Comparison of ENCODE assay signal across 20 cellular contexts in the genomic region with DNA sequence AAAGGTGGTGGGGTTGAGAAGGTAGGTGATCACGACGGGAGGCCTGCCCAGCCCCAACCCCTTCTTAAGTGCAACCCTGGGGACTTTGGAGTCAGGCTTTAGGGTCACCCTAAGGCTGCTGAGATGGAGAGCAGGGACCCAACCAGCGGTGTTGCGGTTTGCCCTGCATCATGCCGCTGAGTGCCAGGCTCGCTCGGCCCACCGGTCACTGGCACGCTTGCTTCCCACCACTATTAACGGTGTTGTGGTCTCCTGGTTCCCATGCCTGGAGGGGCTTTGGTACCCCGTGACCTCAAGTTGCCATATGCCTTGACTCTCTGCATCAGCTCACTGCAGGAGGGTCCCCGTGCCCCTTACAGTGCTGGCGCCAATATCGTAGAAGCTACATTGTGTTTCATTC. TPM values are rescaled to one million over a fixed set of nuclear protein-coding genes. Genes with fewer than 3 reads are reported as not detected.
DNase-seq lines count a peak whose midpoint lies in the region; ATAC-seq, FAIRE-seq and TF ChIP-seq lines count a peak whose summit lies in the region.
"Had no signal": no experiment of that assay in that cellular context is flagged by ENCODE, and none has a peak within 500 bp of the region (broad histone marks: within the 10 kb centered on the region; RNA-seq: fewer than 3 reads in every experiment).

No MANE protein-coding gene starts in this region.

- H3K4me3 ChIP-seq in astrocyte (ENCODE audit: insufficient read depth, low read depth, low read length) = no peak overlapping the region
- no peak overlapping the region for H3K4me3 ChIP-seq in neuronal stem cell (ENCODE audit: low read length in 2 of 2)
- H3K4me3 ChIP-seq: GM23248 had no signal

- H3K14ac ChIP-seq in neuronal stem cell (ENCODE audit: low read length) = no peak overlapping the region

- no peak overlapping the region for H3K4me3 Mint-ChIP-seq in astrocyte (ENCODE audit: unreplicated experiment)
- no peak overlapping the region for H3K4me3 Mint-ChIP-seq in activated naive CD8-positive, alpha-beta T cell treated with anti-CD3 and anti-CD28 coated beads for 36 hours
- H3K4me3 Mint-ChIP-seq: B cell; CD8-positive, alpha-beta T cell; IgD-negative memory B cell had no signal

- H3K4me2 ChIP-seq in astrocyte (ENCODE audit: low read length) = no peak overlapping the region
- H3K4me2 ChIP-seq in neuronal stem cell (ENCODE audit: insufficient read depth, low read length, poor library complexity, severe bottlenecking) = no peak overlapping the region
- H3K4me2 ChIP-seq: BLaER1 treated with 17β-estradiol and CSF1 and Interleukin-3, amounts not matched to agents 10 nM and 100 nM had no signal

- H3K9me3 Mint-ChIP-seq in astrocyte (ENCODE audit: unreplicated experiment) = peaks cover 30% of the 10 kb centered on the region
- peaks cover 16% of the 10 kb centered on the region for H3K9me3 Mint-ChIP-seq in activated naive CD8-positive, alpha-beta T cell treated with anti-CD3 and anti-CD28 coated beads for 36 hours

- H2BK5ac ChIP-seq in neuronal stem cell (ENCODE audit: low read length) = no peak overlapping the region

- H3K36me3 ChIP-seq in astrocyte (ENCODE audit: insufficient read depth, low read length) (no peaks in the 10 kb centered on the region), neuronal stem cell (replicated peaks in 1 of 2; ENCODE audit: control insufficient read depth in 2 of 2, insufficient read depth in 2 of 2, low read length in 2 of 2) (no peaks in the 10 kb centered on the region)

- no peak overlapping the region for H3K4ac ChIP-seq in neuronal stem cell (ENCODE audit: low read length)

- TF ChIP-seq CTCF in astrocyte (IDR thresholded peaks at IDR 0.05; ENCODE audit: insufficient read depth, low read depth, low read length) = no peak

- H3K27me3 ChIP-seq in astrocyte (ENCODE audit: insufficient read depth, low read length) = peaks cover 14% of the 10 kb centered on the region
- peaks cover 0 to 3% (median 0%) of the 10 kb centered on the region in 3 experiments for H3K27me3 ChIP-seq in neuronal stem cell (ENCODE audit: control insufficient read depth in 3 of 3, insufficient read depth in 3 of 3, low read depth in 1 of 3, low read length in 3 of 3)
- H3K27me3 ChIP-seq: BLaER1 treated with 17β-estradiol and CSF1 and Interleukin-3, amounts not matched to agents 10 nM and 100 nM had no signal

- H3K9ac ChIP-seq in astrocyte (ENCODE audit: low read length) = no peak overlapping the region
- H3K9ac ChIP-seq in neuronal stem cell (ENCODE audit: low read depth, low read length, poor library complexity) = no peak overlapping the region
- H3K9ac ChIP-seq: BLaER1 treated with 17β-estradiol and CSF1 and Interleukin-3, amounts not matched to agents 10 nM and 100 nM; GM23248 had no signal

- no peaks in the 10 kb centered on the region for H3K36me3 Mint-ChIP-seq in astrocyte (ENCODE audit: low read depth, unreplicated experiment)
- no peaks in the 10 kb centered on the region for H3K36me3 Mint-ChIP-seq in activated naive CD8-positive, alpha-beta T cell treated with anti-CD3 and anti-CD28 coated beads for 36 hours
- H3K36me3 Mint-ChIP-seq: CD8-positive, alpha-beta T cell; IgD-negative memory B cell had no signal

- DNase-seq in Right ventricle myocardium superior (peak; percentile 17), left cardiac atrium (no peak), astrocyte (ENCODE audit: low read depth) (no peak), neuronal stem cell (ENCODE audit: low spot score) (no peak)
- no peak for DNase-seq in activated naive CD8-positive, alpha-beta T cell treated with anti-CD3 and anti-CD28 coated beads for 36 hours
- DNase-seq: 8988T; Calu3; CD8-positive, alpha-beta T cell; DMS79 treated with DMSO at 0.1 percent for 48 hours; GF-D8; GM23248; HCEC 1CT had no signal

- no peaks in the 10 kb centered on the region for H3K4me1 ChIP-seq in astrocyte (ENCODE audit: insufficient read depth, low read length)
- peaks cover 0 to 1% of the 10 kb centered on the region in 2 donors for H3K4me1 ChIP-seq in neuronal stem cell (ENCODE audit: control insufficient read depth in 2 of 2, insufficient read depth in 1 of 2, low read depth in 1 of 2, low read length in 2 of 2)

- WGBS in neuronal stem cell (ENCODE audit: extremely low coverage in 2 of 2, insufficient read length in 2 of 2, insufficient replicate concordance in 1 of 2), 2 donors = no CpG with 5 or more reads among the region's 14 CpGs

- H2BK12ac ChIP-seq in neuronal stem cell (ENCODE audit: low read length) = peak overlapping the region; percentile 47

- no peak overlapping the region for H3K23ac ChIP-seq in neuronal stem cell (ENCODE audit: low read depth, low read length, poor library complexity)

- H3K79me1 ChIP-seq in neuronal stem cell (ENCODE audit: low read depth, low read length) = no peaks in the 10 kb centered on the region

- ATAC-seq in Right ventricle myocardium superior (ENCODE audit: poor library complexity) (no peak), left cardiac atrium (no peak), GM18511 (IDR thresholded peaks at IDR 0.05; ENCODE audit: unreplicated experiment) (no peak), GM19328 (IDR thresholded peaks at IDR 0.05; ENCODE audit: unreplicated experiment) (no peak)
- ATAC-seq: CD8-positive, alpha-beta T cell had no signal

- H3K27me3 Mint-ChIP-seq in astrocyte (ENCODE audit: low read depth, unreplicated experiment) = peaks cover 25% of the 10 kb centered on the region
- peaks cover 20% of the 10 kb centered on the region for H3K27me3 Mint-ChIP-seq in activated naive CD8-positive, alpha-beta T cell treated with anti-CD3 and anti-CD28 coated beads for 36 hours
- H3K27me3 Mint-ChIP-seq: IgD-negative memory B cell had no signal

- intact Hi-C loops in Right ventricle myocardium superior (cut with DNase I) (no loop called here), left cardiac atrium (cut with DNase I) (no loop called here)

- H3K9me3 ChIP-seq in astrocyte (ENCODE audit: insufficient read depth, low read depth, low read length) = peaks cover 22% of the 10 kb centered on the region
- H3K9me3 ChIP-seq in neuronal stem cell (replicated peaks in 1 of 2; ENCODE audit: control insufficient read depth in 2 of 2, insufficient read depth in 1 of 2, low read depth in 1 of 2, low read length in 2 of 2) = peaks cover 42 to 45% of the 10 kb centered on the region in 2 donors

- H3K27ac ChIP-seq in astrocyte (ENCODE audit: low read depth, low read length) (no peak overlapping the region), neuronal stem cell (replicated peaks; ENCODE audit: low read length) (no peak overlapping the region)
- H3K27ac ChIP-seq: BLaER1 treated with 17β-estradiol and CSF1 and Interleukin-3, amounts not matched to agents 10 nM and 100 nM; GM23248 had no signal

- H3K18ac ChIP-seq in neuronal stem cell (ENCODE audit: low read length) = peak overlapping the region; percentile 2

- peak overlapping the region; percentile 77 for H4K8ac ChIP-seq in neuronal stem cell (ENCODE audit: low read depth, low read length)

- H3K4me1 Mint-ChIP-seq in astrocyte (ENCODE audit: low read depth, unreplicated experiment) = no peaks in the 10 kb centered on the region
- H3K4me1 Mint-ChIP-seq in activated naive CD8-positive, alpha-beta T cell treated with anti-CD3 and anti-CD28 coated beads for 36 hours = no peaks in the 10 kb centered on the region
- H3K4me1 Mint-ChIP-seq: B cell, IgD-negative memory B cell had no signal

- peak overlapping the region; percentile 65 for H2BK15ac ChIP-seq in neuronal stem cell (ENCODE audit: low read length)

- no peak overlapping the region for H4K91ac ChIP-seq in neuronal stem cell (ENCODE audit: low read depth, low read length, poor library complexity)

- H4K20me1 ChIP-seq in astrocyte (ENCODE audit: insufficient read depth, low read length) = no peaks in the 10 kb centered on the region
- H4K20me1 ChIP-seq: BLaER1 treated with 17β-estradiol and CSF1 and Interleukin-3, amounts not matched to agents 10 nM and 100 nM had no signal

- H3K27ac Mint-ChIP-seq in astrocyte (ENCODE audit: unreplicated experiment) = peak overlapping the region; percentile 66
- no peak overlapping the region for H3K27ac Mint-ChIP-seq in activated naive CD8-positive, alpha-beta T cell treated with anti-CD3 and anti-CD28 coated beads for 36 hours
- H3K27ac Mint-ChIP-seq: B cell; CD8-positive, alpha-beta T cell; IgD-negative memory B cell had no signal

- no peak overlapping the region for H2BK120ac ChIP-seq in neuronal stem cell (ENCODE audit: low read depth, low read length)

- FAIRE-seq in astrocyte (lab: Jason Lieb, UNC) = no peak
- FAIRE-seq: GM19239, H54 had no signal

- no peaks in the 10 kb centered on the region for H3K79me2 ChIP-seq in astrocyte (ENCODE audit: insufficient read depth, low read length)

- peak overlapping the region; percentile 87 for H2AK5ac ChIP-seq in neuronal stem cell (ENCODE audit: low read depth, low read length)

- no peak overlapping the region for H2AFZ ChIP-seq in astrocyte (ENCODE audit: low read depth, low read length)
- no peak overlapping the region for H2AFZ ChIP-seq in neuronal stem cell (ENCODE audit: low read length)
- H2AFZ ChIP-seq: GM23248 had no signal

RNA-seq across cellular contexts. Expression of a gene that starts 18.4 kb away (rescaled TPM):
- total RNA-seq in Right ventricle myocardium superior (24.7 TPM), left cardiac atrium (10 to 100 TPM; 24.7 to 26.3 TPM), astrocyte (not detected in 2 replicates)
- 61.0 TPM for polyA plus RNA-seq in neuronal stem cell (2013, experiment 1 of 2)
- polyA plus RNA-seq in neuronal stem cell (2013, experiment 2 of 2) = 58.1 TPM
- under 1 TPM in 1 of 2 experiments, not detected in 1; 0.10 TPM for total RNA-seq in activated naive CD8-positive, alpha-beta T cell treated with anti-CD3 and anti-CD28 coated beads for 36 hours
- total RNA-seq: B cell; Calu3; CD8-positive, alpha-beta T cell; HT-29 had no signal
- polyA plus RNA-seq: IgD-negative memory B cell had no signal

Comparison
In these comparisons a context has a peak if more than half of its experiments do, and no peak if none do; other contexts are left out.
1. RNA of a gene that starts 18.4 kb away (total RNA-seq): 24.7 to 26.3 TPM in left cardiac atrium and 24.7 TPM in Right ventricle myocardium superior (single experiment); 0.10 TPM in activated naive CD8-positive, alpha-beta T cell treated with anti-CD3 and anti-CD28 coated beads for 36 hours and not detected in astrocyte; every median in the first group is over 10 times any median in the second.